Comparison of ENCODE assay signal across 10 cellular contexts in genomic region chr12:113271466-113271852, GRCh38. TPM values are rescaled to one million over a fixed set of nuclear protein-coding genes. Genes with fewer than 3 reads are reported as not detected.
A peak's percentile ranks its signal among the peaks of the same experiment; 100 is the strongest.
DNase-seq lines count a peak whose midpoint lies in the region; ATAC-seq and TF ChIP-seq lines count a peak whose summit lies in the region.
"Had no signal": no experiment of that assay in that cellular context is flagged by ENCODE, and none has a peak within 500 bp of the region (broad histone marks: within the 10 kb centered on the region; RNA-seq: fewer than 3 reads in every experiment).

No MANE protein-coding gene starts in this region.

- dilution Hi-C loops in IMR-90 (cut with HindIII; ENCODE audit: low sequenced_read_pairs, unreplicated experiment): no loop called here

- TF ChIP-seq CTCF in IMR-90 (conservative IDR thresholded peaks at IDR 0.05; ENCODE audit: low read depth, low read length) (no peak), brain microvascular endothelial cell (IDR thresholded peaks at IDR 0.05; ENCODE audit: low read depth, low read length, missing control alignments) (no peak), lower lobe of right lung (IDR thresholded peaks at IDR 0.05) (no peak), stomach (IDR thresholded peaks at IDR 0.05) (no peak)

- H3K27me3 ChIP-seq in IMR-90 (ENCODE audit: control insufficient read depth, insufficient read depth, low read length) (no peaks in the 10 kb centered on the region), brain microvascular endothelial cell (replicated peaks) (no peaks in the 10 kb centered on the region), lower lobe of right lung (ENCODE audit: low read depth) (no peaks in the 10 kb centered on the region), stomach (no peaks in the 10 kb centered on the region)
- H3K27me3 ChIP-seq: neural progenitor cell had no signal

- peak overlapping the region; percentile 41; the same call in 1 of the 2 replicates for H4K5ac ChIP-seq in IMR-90 (ENCODE audit: low read depth, low read length)

- no peak for TF ChIP-seq RAD21 in IMR-90 (IDR thresholded peaks at IDR 0.05; ENCODE audit: low read length)

- ATAC-seq in IMR-90 (ENCODE audit: low read depth) (0 out of 2 replicates have a peak, but pooled peaks have one; percentile 13), lower lobe of right lung (no peak)

- peak overlapping the region; percentile 94 for H3K23ac ChIP-seq in IMR-90 (ENCODE audit: low read depth, low read length)

- peak overlapping the region; percentile 96 for H2AFZ ChIP-seq in IMR-90 (replicated peaks; ENCODE audit: low read length, poor library complexity)
- H2AFZ ChIP-seq: neural progenitor cell had no signal

- no peaks in the 10 kb centered on the region for H3K9me3 ChIP-seq in IMR-90 (ENCODE audit: control insufficient read depth, insufficient read depth, low read length)
- no peaks in the 10 kb centered on the region for H3K9me3 ChIP-seq in lower lobe of right lung
- H3K9me3 ChIP-seq in stomach: no peaks in the 10 kb centered on the region

- POLR2A ChIA-PET in IMR-90 (lab: Charles Lee; ENCODE audit: unreplicated experiment): no interaction called here

- TF ChIP-seq POLR2A in IMR-90 (IDR thresholded peaks at IDR 0.05; ENCODE audit: low read depth, low read length) (no peak), stomach (IDR thresholded peaks at IDR 0.05) (no peak)

- H2AK5ac ChIP-seq in IMR-90 (ENCODE audit: low read depth, low read length): peak overlapping the region; percentile 89

- BruUV-seq in IMR-90 (replicated peaks; lab: Mats Ljungman, UMichigan): no TSS peak

- H3K27ac ChIP-seq in IMR-90 (ENCODE audit: insufficient read depth, low read length) (peak overlapping the region; percentile 60), brain microvascular endothelial cell (peak overlapping the region; percentile 54), lower lobe of right lung (peak overlapping the region; percentile 66), stomach (peak overlapping the region; percentile 54 to 83 (median 79))
- H3K27ac ChIP-seq: neural progenitor cell had no signal

- no peak overlapping the region for H3K4me3 ChIP-seq in IMR-90 (ENCODE audit: insufficient read depth, low read depth, low read length)
- H3K4me3 ChIP-seq in brain microvascular endothelial cell (ENCODE audit: low read depth, low read length): no peak overlapping the region
- no peak overlapping the region for H3K4me3 ChIP-seq in lower lobe of right lung
- no peak overlapping the region for H3K4me3 ChIP-seq in stomach
- H3K4me3 ChIP-seq: neural progenitor cell had no signal

- H3K9ac ChIP-seq in IMR-90 (ENCODE audit: low read depth, low read length): 0 out of 2 replicates have a peak overlapping the region, but pooled peaks have one; percentile 8
- H3K9ac ChIP-seq: neural progenitor cell had no signal

- peaks cover 28% of the 10 kb centered on the region for H3K9me1 ChIP-seq in IMR-90 (ENCODE audit: insufficient read depth, low read length)

- peaks cover 29% of the 10 kb centered on the region for H3K36me3 Mint-ChIP-seq in activated T-helper 1 cell treated with anti-CD3 and anti-CD28 coated beads, Interleukin-12 subunit alpha, Interleukin-12 subunit beta, Interleukin-2, Interleukin-4 antibody, amounts not matched to agents 30 ng/mL and 10 ng/mL and 1 ng/mL, durations not matched to agents 14 hours and 24 hours and 36 hours (ENCODE audit: low read depth)

- DNase-seq in IMR-90 (no peak), brain microvascular endothelial cell (no peak), lower lobe of right lung (no peak), stomach (no peak), NCI-H1092 treated with DMSO at 0.1 percent for 48 hours (lab: John Stamatoyannopoulos, UW) (no peak), DMS153 (lab: John Stamatoyannopoulos, UW) (no peak), SW 1271 (lab: John Stamatoyannopoulos, UW) (no peak)
- DNase-seq in activated T-helper 1 cell treated with anti-CD3 and anti-CD28 coated beads, Interleukin-12 subunit alpha, Interleukin-12 subunit beta, Interleukin-2, Interleukin-4 antibody, amounts not matched to agents 30 ng/mL and 10 ng/mL and 1 ng/mL, durations not matched to agents 14 hours and 24 hours and 36 hours (ENCODE audit: low spot score): no peak
- DNase-seq: NCI-H146 had no signal

- H4K8ac ChIP-seq in IMR-90 (ENCODE audit: low read depth in 2 of 2, low read length in 2 of 2): peak overlapping the region; percentile 6 to 94

- H2BK15ac ChIP-seq in IMR-90 (ENCODE audit: low read depth, low read length): peak overlapping the region; percentile 67; the same call in 2 of the 3 replicates

- H3K18ac ChIP-seq in IMR-90 (ENCODE audit: low read depth, low read length): peak overlapping the region; percentile 70

- in situ Hi-C loops in IMR-90 (cut with MboI; ENCODE audit: low sequenced_read_pairs): no loop called here
- in situ Hi-C loops in brain microvascular endothelial cell (cut with HindIII; ENCODE audit: low pct_ligation_motif_present, low sequenced_read_pairs): no loop called here

- peak overlapping the region; percentile 97 for H2AK9ac ChIP-seq in IMR-90 (replicated peaks; ENCODE audit: low read depth, low read length, poor library complexity)

- 80% methylated on average over 1 of the region's 10 CpGs; no CpG with 5 or more reads in 1 of the 2 experiments for WGBS in IMR-90 (ENCODE audit: extremely low coverage in 2 of 2, insufficient read length in 1 of 2), 2 experiments
- WGBS in stomach, 5 donors: 67 to 85% (median 72%) methylated on average over 10 of the region's 10 CpGs

- peak overlapping the region; percentile 90 for H3K14ac ChIP-seq in IMR-90 (replicated peaks; ENCODE audit: low read depth, low read length)

- H3K4ac ChIP-seq in IMR-90 (ENCODE audit: low read depth, low read length): peak overlapping the region; percentile 95

- H4K20me1 ChIP-seq in IMR-90 (ENCODE audit: insufficient read depth, low read length): no peaks in the 10 kb centered on the region

- H3K79me1 ChIP-seq in IMR-90 (ENCODE audit: low read depth in 1 of 2, low read length in 2 of 2): no peaks in the 10 kb centered on the region

- H3K27me3 Mint-ChIP-seq in activated T-helper 1 cell treated with anti-CD3 and anti-CD28 coated beads, Interleukin-12 subunit alpha, Interleukin-12 subunit beta, Interleukin-2, Interleukin-4 antibody, amounts not matched to agents 30 ng/mL and 10 ng/mL and 1 ng/mL, durations not matched to agents 14 hours and 24 hours and 36 hours (ENCODE audit: insufficient read depth): no peaks in the 10 kb centered on the region

- H2BK120ac ChIP-seq in IMR-90 (ENCODE audit: low read depth, low read length): peak overlapping the region; percentile 98

- peak overlapping the region; percentile 33 for H2BK5ac ChIP-seq in IMR-90 (ENCODE audit: low read depth, low read length, poor library complexity, severe bottlenecking)

- H3K9me3 Mint-ChIP-seq in activated T-helper 1 cell treated with anti-CD3 and anti-CD28 coated beads, Interleukin-12 subunit alpha, Interleukin-12 subunit beta, Interleukin-2, Interleukin-4 antibody, amounts not matched to agents 30 ng/mL and 10 ng/mL and 1 ng/mL, durations not matched to agents 14 hours and 24 hours and 36 hours: no peaks in the 10 kb centered on the region
- H3K9me3 Mint-ChIP-seq: neural progenitor cell had no signal

- H3K4me1 ChIP-seq in IMR-90 (ENCODE audit: control insufficient read depth, insufficient read depth, low read length): peaks cover 14% of the 10 kb centered on the region
- H3K4me1 ChIP-seq in lower lobe of right lung: peaks cover 26% of the 10 kb centered on the region
- peaks cover 6 to 29% (median 15%) of the 10 kb centered on the region in 4 donors for H3K4me1 ChIP-seq in stomach

- CTCF ChIA-PET in IMR-90 (lab: Yijun Ruan, JAX): interaction anchor here (1.7 kb wide), 1 partner anchor 14 kb away, joined by 3 read pairs; no protein-coding TSS in a partner anchor

- intact Hi-C loops in IMR-90 (cut with micrococcal nuclease) (no loop called here), lower lobe of right lung (cut with DNase I) (no loop called here), stomach (cut with DNase I; ENCODE audit: low total_unique reads) (no loop called here)
- intact Hi-C loops in activated T-helper 1 cell treated with anti-CD3 and anti-CD28 coated beads, Interleukin-12 subunit alpha, Interleukin-12 subunit beta, Interleukin-2, Interleukin-4 antibody, amounts not matched to agents 30 ng/mL and 10 ng/mL and 1 ng/mL, durations not matched to agents 14 hours and 24 hours and 36 hours (cut with micrococcal nuclease): no loop called here

- peak overlapping the region; percentile 86 for H4K91ac ChIP-seq in IMR-90 (ENCODE audit: insufficient read depth, low read depth, low read length)

- H3K27ac Mint-ChIP-seq in activated T-helper 1 cell treated with anti-CD3 and anti-CD28 coated beads, Interleukin-12 subunit alpha, Interleukin-12 subunit beta, Interleukin-2, Interleukin-4 antibody, amounts not matched to agents 30 ng/mL and 10 ng/mL and 1 ng/mL, durations not matched to agents 14 hours and 24 hours and 36 hours: no peak overlapping the region
- H3K27ac Mint-ChIP-seq: neural progenitor cell had no signal

- H3K4me1 Mint-ChIP-seq in activated T-helper 1 cell treated with anti-CD3 and anti-CD28 coated beads, Interleukin-12 subunit alpha, Interleukin-12 subunit beta, Interleukin-2, Interleukin-4 antibody, amounts not matched to agents 30 ng/mL and 10 ng/mL and 1 ng/mL, durations not matched to agents 14 hours and 24 hours and 36 hours (ENCODE audit: low read depth): peaks cover 15% of the 10 kb centered on the region

- H3K36me3 ChIP-seq in IMR-90 (ENCODE audit: control insufficient read depth, insufficient read depth, low read length) (peaks cover 5% of the 10 kb centered on the region; the same call in 1 of the 2 replicates), brain microvascular endothelial cell (replicated peaks) (peaks cover 10% of the 10 kb centered on the region), lower lobe of right lung (peaks cover 87% of the 10 kb centered on the region), stomach (peaks cover 42 to 98% (median 94%) of the 10 kb centered on the region in 4 donors)
- H3K36me3 ChIP-seq: neural progenitor cell had no signal

- no peak for TF ChIP-seq EP300 in stomach (IDR thresholded peaks at IDR 0.05)

- H3K56ac ChIP-seq in IMR-90 (ENCODE audit: extremely low read depth, insufficient read depth, low read length): no peak overlapping the region

- no peak overlapping the region for H3K4me2 ChIP-seq in IMR-90 (ENCODE audit: low read depth, low read length)
- H3K4me2 ChIP-seq: neural progenitor cell had no signal

- peak overlapping the region; percentile 99 for H2BK20ac ChIP-seq in IMR-90 (ENCODE audit: low read depth, low read length)

- no peak overlapping the region for H3K4me3 Mint-ChIP-seq in activated T-helper 1 cell treated with anti-CD3 and anti-CD28 coated beads, Interleukin-12 subunit alpha, Interleukin-12 subunit beta, Interleukin-2, Interleukin-4 antibody, amounts not matched to agents 30 ng/mL and 10 ng/mL and 1 ng/mL, durations not matched to agents 14 hours and 24 hours and 36 hours
- H3K4me3 Mint-ChIP-seq: neural progenitor cell had no signal

RNA-seq across cellular contexts. Expression of gene TPCN1, which starts 50.2 kb away (rescaled TPM):
- total RNA-seq in IMR-90 (2012; rRNA removed) (2.0 and 2.5 TPM in 2 replicates), lower lobe of right lung (68.1 TPM), stomach (10 to 100 TPM; 15.2 to 78.2 (median 48.4) TPM)
- polyA plus RNA-seq in IMR-90 (2012; rRNA removed) (10.4 and 13.2 TPM in 2 replicates), stomach (10 to 100 TPM in 1 of 3 donors, 1 to 10 TPM in 2; 5.8 to 24.2 (median 6.3) TPM)
- 7.7 and 13.8 TPM in 2 replicates for polyA plus RNA-seq in IMR-90 (2012; cell fraction: cytosol; rRNA removed)
- 58.1 and 63.1 TPM in 2 replicates for polyA plus RNA-seq in IMR-90 (2012; cell fraction: nucleus; rRNA removed; ENCODE audit: low replicate concordance)
- total RNA-seq in activated T-helper 1 cell treated with anti-CD3 and anti-CD28 coated beads, Interleukin-12 subunit alpha, Interleukin-12 subunit beta, Interleukin-2, Interleukin-4 antibody, amounts not matched to agents 30 ng/mL and 10 ng/mL and 1 ng/mL, durations not matched to agents 14 hours and 24 hours and 36 hours: 31.4 and 35.4 TPM in 2 replicates
